In genomic region chr13:75910591-75910990, GRCh38 we compare ENCODE assay signal across 18 cellular contexts.
"Had no signal": no experiment of that assay in that cellular context is flagged by ENCODE, and none has a peak within 500 bp of the region (broad histone marks: within the 10 kb centered on the region; RNA-seq: fewer than 3 reads in every experiment).

No MANE protein-coding gene starts in this region.

- H3K27ac ChIP-seq: lower lobe of right lung, spleen had no signal

- H3K36me3 ChIP-seq: lower lobe of right lung, sigmoid colon, spleen had no signal

- H3K9me3 ChIP-seq: lower lobe of right lung, sigmoid colon, spleen had no signal

- H3K27me3 ChIP-seq: sigmoid colon had no signal

- ATAC-seq: effector memory CD8-positive, alpha-beta T cell; left cardiac atrium; lower lobe of right lung; stimulated activated memory B cell treated with anti-CD40 and anti-IgM and Interleukin-4, amounts not matched to agents 10 μg/mL and 1 μg/mL and 100 μg/mL, for 72 hours had no signal

- H3K4me3 ChIP-seq: lower lobe of right lung, sigmoid colon, spleen had no signal

- H3K4me1 ChIP-seq: lower lobe of right lung, spleen had no signal

- DNase-seq: activated B cell treated with CpG ODN at 0.5 μM for 24 hours; activated CD4-positive, alpha-beta memory T cell treated with anti-CD3 and anti-CD28 coated beads for 36 hours; activated CD4-positive, alpha-beta T cell treated with anti-CD3 and anti-CD28 coated beads for 4 hours; activated naive CD4-positive, alpha-beta T cell; activated naive CD8-positive, alpha-beta T cell treated with anti-CD3 and anti-CD28 coated beads for 36 hours; activated T-cell treated with anti-CD3 and anti-CD28 coated beads for 4 hours; amygdala; caudate nucleus; effector memory CD8-positive, alpha-beta T cell; hippocampal formation; left cardiac atrium; lower lobe of right lung; midbrain; nucleus accumbens; sigmoid colon; spleen; stimulated activated CD4-positive, alpha-beta T cell treated with anti-CD3 and anti-CD28 coated beads, Interleukin-4, amount 100 ng/mL, for 4 hours had no signal
